14 cellular contexts compared by ENCODE assay signal in genomic region chr17:29720471-29720990, GRCh38.
DNase-seq lines count a peak whose midpoint lies in the region; ATAC-seq and TF ChIP-seq lines count a peak whose summit lies in the region.
"Had no signal": no experiment of that assay in that cellular context is flagged by ENCODE, and none has a peak within 500 bp of the region (broad histone marks: within the 10 kb centered on the region; RNA-seq: fewer than 3 reads in every experiment).

No MANE protein-coding gene starts in this region.

- no peaks in the 10 kb centered on the region for H4K20me1 ChIP-seq in mammary epithelial cell (ENCODE audit: insufficient read depth, low read length)

- no peaks in the 10 kb centered on the region for H3K9me3 Mint-ChIP-seq in CD4-positive, alpha-beta T cell
- no peaks in the 10 kb centered on the region for H3K9me3 Mint-ChIP-seq in dendritic cell treated with granulocyte-macrophage colony-stimulating factor and Interleukin-4, amounts not matched to agents 40 ng/mL and 50 ng/mL, for 4 days

- no peak overlapping the region for H3K27ac ChIP-seq in CD4-positive, alpha-beta T cell (ENCODE audit: low read depth, low read length)
- H3K27ac ChIP-seq in mammary epithelial cell (ENCODE audit: insufficient read depth, low read depth, low read length) = no peak overlapping the region

- no peaks in the 10 kb centered on the region for H3K36me3 ChIP-seq in mammary epithelial cell (ENCODE audit: insufficient read depth, low read length)

- no peak overlapping the region for H2AFZ ChIP-seq in mammary epithelial cell (ENCODE audit: low read depth, low read length)

- 97% methylated on average over 4 of the region's 4 CpGs for WGBS in mammary epithelial cell (ENCODE audit: low coverage, missing lambda C conversion rate)

- peak overlapping the region; percentile 87 for H3K27ac Mint-ChIP-seq in CD4-positive, alpha-beta T cell
- peak overlapping the region; percentile 89 for H3K27ac Mint-ChIP-seq in dendritic cell treated with granulocyte-macrophage colony-stimulating factor and Interleukin-4, amounts not matched to agents 40 ng/mL and 50 ng/mL, for 4 days
- H3K27ac Mint-ChIP-seq: activated CD8-positive, alpha-beta memory T cell treated with anti-CD3 and anti-CD28 coated beads, Interleukin-2, amount 10 ng/mL, durations not matched to agents 7 days and 5 days; activated naive CD8-positive, alpha-beta T cell treated with anti-CD3 and anti-CD28 coated beads for 36 hours had no signal

- POLR2A ChIA-PET in CD4-positive, alpha-beta T cell (lab: Charles Lee) = interaction anchor here (1.4 to 5.1 kb wide), 3 partner anchors 9 to 103 kb away, joined by 3 to 77 read pairs (median 41); no protein-coding TSS in a partner anchor

- H3K4me3 ChIP-seq in mammary epithelial cell (replicated peaks in 1 of 3; ENCODE audit: insufficient read depth in 1 of 3, low read depth in 2 of 3, low read length in 3 of 3) = no peak overlapping the region
- H3K4me3 ChIP-seq: coronary artery had no signal

- no peak overlapping the region for H3K9ac ChIP-seq in mammary epithelial cell (ENCODE audit: insufficient read depth, low read length)

- no peak for TF ChIP-seq CTCF in CD4-positive, alpha-beta T cell (IDR thresholded peaks at IDR 0.05)
- TF ChIP-seq CTCF in mammary epithelial cell (conservative IDR thresholded peaks at IDR 0.05 in 1 of 2, IDR thresholded peaks at IDR 0.05 in 1 of 2; ENCODE audit: extremely low read depth in 1 of 2, insufficient read depth in 1 of 2, low read depth in 1 of 2, low read length in 2 of 2) = no peak

- H3K27me3 Mint-ChIP-seq in CD4-positive, alpha-beta T cell = no peaks in the 10 kb centered on the region
- H3K27me3 Mint-ChIP-seq in dendritic cell treated with granulocyte-macrophage colony-stimulating factor and Interleukin-4, amounts not matched to agents 40 ng/mL and 50 ng/mL, for 4 days = no peaks in the 10 kb centered on the region
- H3K27me3 Mint-ChIP-seq: activated CD8-positive, alpha-beta memory T cell treated with anti-CD3 and anti-CD28 coated beads, Interleukin-2, amount 10 ng/mL, durations not matched to agents 7 days and 5 days; activated naive CD8-positive, alpha-beta T cell treated with anti-CD3 and anti-CD28 coated beads for 36 hours had no signal

- dilution Hi-C loops in mammary epithelial cell (cut with HindIII; ENCODE audit: low sequenced_read_pairs) = no loop called here

- peaks cover 85% of the 10 kb centered on the region for H3K4me1 Mint-ChIP-seq in CD4-positive, alpha-beta T cell (ENCODE audit: low read depth)
- H3K4me1 Mint-ChIP-seq in dendritic cell treated with granulocyte-macrophage colony-stimulating factor and Interleukin-4, amounts not matched to agents 40 ng/mL and 50 ng/mL, for 4 days (ENCODE audit: low read depth) = peaks cover 72% of the 10 kb centered on the region

- DNase-seq in CD4-positive, alpha-beta T cell = no peak
- DNase-seq in KBM-7 (peak; percentile 56), renal cortical epithelial cell (ENCODE audit: low read depth) (peak; percentile 68), mammary epithelial cell (no peak), G401 (ENCODE audit: low spot score) (no peak), NCI-H510A (lab: John Stamatoyannopoulos, UW) (no peak)
- DNase-seq: activated CD8-positive, alpha-beta memory T cell treated with anti-CD3 and anti-CD28 coated beads, Interleukin-2, amount 10 ng/mL, durations not matched to agents 7 days and 5 days; activated naive CD8-positive, alpha-beta T cell treated with anti-CD3 and anti-CD28 coated beads for 36 hours; NCI-H526 treated with DMSO at 0.1 percent for 48 hours; SHP77; stimulated activated CD4-positive, alpha-beta T cell treated with anti-CD3 and anti-CD28 coated beads, Interleukin-2, amount 100 ng/mL, for 24 hours had no signal

- peaks cover 29% of the 10 kb centered on the region for H3K36me3 Mint-ChIP-seq in CD4-positive, alpha-beta T cell (ENCODE audit: low read depth)
- peaks cover 29% of the 10 kb centered on the region for H3K36me3 Mint-ChIP-seq in dendritic cell treated with granulocyte-macrophage colony-stimulating factor and Interleukin-4, amounts not matched to agents 40 ng/mL and 50 ng/mL, for 4 days (ENCODE audit: low read depth)

- H3K4me3 Mint-ChIP-seq in CD4-positive, alpha-beta T cell = no peak overlapping the region
- peak overlapping the region; percentile 54 for H3K4me3 Mint-ChIP-seq in dendritic cell treated with granulocyte-macrophage colony-stimulating factor and Interleukin-4, amounts not matched to agents 40 ng/mL and 50 ng/mL, for 4 days
- H3K4me3 Mint-ChIP-seq: activated CD8-positive, alpha-beta memory T cell treated with anti-CD3 and anti-CD28 coated beads, Interleukin-2, amount 10 ng/mL, durations not matched to agents 7 days and 5 days; activated naive CD8-positive, alpha-beta T cell treated with anti-CD3 and anti-CD28 coated beads for 36 hours had no signal

- no peak overlapping the region for H3K4me2 ChIP-seq in mammary epithelial cell (ENCODE audit: insufficient read depth, low read depth, low read length)

- CTCF ChIA-PET in CD4-positive, alpha-beta T cell (lab: Charles Lee) = no interaction called here
- CTCF ChIA-PET in mammary epithelial cell (lab: Charles Lee; ENCODE audit: low non-redundant PET) = no interaction called here

- no peaks in the 10 kb centered on the region for H3K9me3 ChIP-seq in CD4-positive, alpha-beta T cell (ENCODE audit: control insufficient read depth, low read length)
- no peaks in the 10 kb centered on the region for H3K9me3 ChIP-seq in mammary epithelial cell (replicated peaks; ENCODE audit: insufficient read depth, low read length)

- ATAC-seq in CD4-positive, alpha-beta T cell (ENCODE audit: poor library complexity) = no peak
- ATAC-seq in GM19035 (IDR thresholded peaks at IDR 0.05; ENCODE audit: unreplicated experiment) = no peak
- ATAC-seq: activated CD8-positive, alpha-beta memory T cell treated with anti-CD3 and anti-CD28 coated beads, Interleukin-2, amount 10 ng/mL, durations not matched to agents 7 days and 5 days had no signal

- no TSS peak for BruUV-seq in mammary epithelial cell (replicated peaks; lab: Mats Ljungman, UMichigan)

- no peaks in the 10 kb centered on the region for H3K4me1 ChIP-seq in mammary epithelial cell (ENCODE audit: insufficient read depth, low read length)

- H3K27me3 ChIP-seq in CD4-positive, alpha-beta T cell (ENCODE audit: control insufficient read depth, insufficient read depth, low read length) = no peaks in the 10 kb centered on the region
- no peaks in the 10 kb centered on the region for H3K27me3 ChIP-seq in mammary epithelial cell (ENCODE audit: insufficient read depth, low read length)

- intact Hi-C loops in CD4-positive, alpha-beta T cell (cut with DNase I, micrococcal nuclease) = no loop called here
- intact Hi-C loops in dendritic cell treated with granulocyte-macrophage colony-stimulating factor and Interleukin-4, amounts not matched to agents 40 ng/mL and 50 ng/mL, for 4 days (cut with micrococcal nuclease) = loop anchor here (5.0 kb wide), 1 partner anchor 42 kb away; no protein-coding TSS in a partner anchor
- intact Hi-C loops in mammary epithelial cell (cut with micrococcal nuclease) = no loop called here

- H3K79me2 ChIP-seq in mammary epithelial cell (ENCODE audit: insufficient read depth, low read length) = peaks cover 3% of the 10 kb centered on the region

- in situ Hi-C loops in KBM-7 (cut with MboI; ENCODE audit: low pct_unique_long_range_greater_than_20kb, low sequenced_read_pairs) (no loop called here), mammary epithelial cell (cut with MboI; ENCODE audit: low sequenced_read_pairs in 2 of 2) (no loop called here), G401 (cut with HindIII; ENCODE audit: low sequenced_read_pairs) (no loop called here)

Comparison
In these comparisons a context has a peak if more than half of its experiments do, and no peak if none do; other contexts are left out.
1. DNase-seq: peak in KBM-7 (single experiment) and renal cortical epithelial cell (single experiment); none in CD4-positive, alpha-beta T cell (0 of 10), mammary epithelial cell (single experiment), G401 (single experiment) and NCI-H510A (single experiment).